Comparison of ENCODE assay signal across 32 cellular contexts in the genomic region with DNA sequence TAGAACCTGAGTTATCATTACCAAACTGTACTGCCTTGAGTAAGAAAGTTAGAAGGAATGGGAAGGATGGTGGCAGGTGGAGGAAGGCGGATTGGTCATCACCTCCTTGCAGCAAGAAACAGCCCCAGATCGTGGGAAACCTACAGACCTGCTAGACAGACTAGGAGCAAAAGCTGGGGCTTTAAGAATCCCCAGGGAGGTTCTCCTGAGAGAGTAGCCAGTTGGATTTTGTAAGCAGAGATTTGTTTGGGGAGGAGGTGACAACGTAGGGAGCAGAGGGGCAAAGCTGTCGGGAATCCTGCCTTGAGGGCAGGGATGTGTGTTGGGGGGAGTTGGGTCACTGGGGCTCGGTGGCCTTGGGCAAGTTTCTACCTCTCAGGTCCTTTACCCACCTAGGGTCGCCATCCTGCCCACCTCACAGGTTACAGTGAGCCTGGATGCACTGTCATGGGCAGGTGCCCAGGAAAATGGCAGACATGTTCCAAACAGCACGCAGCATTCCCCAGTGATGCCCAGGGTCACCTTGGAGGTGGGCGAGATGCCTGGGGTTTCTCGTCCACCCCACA. TPM values are rescaled to one million over a fixed set of nuclear protein-coding genes. Genes with fewer than 3 reads are reported as not detected.
DNase-seq lines count a peak whose midpoint lies in the region; TF ChIP-seq lines count a peak whose summit lies in the region.
"Had no signal": no experiment of that assay in that cellular context is flagged by ENCODE, and none has a peak within 500 bp of the region (broad histone marks: within the 10 kb centered on the region; RNA-seq: fewer than 3 reads in every experiment).

No MANE protein-coding gene starts in this region.

- no peak overlapping the region for H3K9ac ChIP-seq in MM.1S (ENCODE audit: low read length)

- H3K4me1 ChIP-seq in MM.1S (ENCODE audit: low read length) (0 out of 2 replicates have a peak, but pooled peaks cover 4% of the 10 kb centered on the region), sigmoid colon (peaks cover 0 to 20% (median 13%) of the 10 kb centered on the region in 4 donors), thyroid gland (peaks cover 0 to 11% of the 10 kb centered on the region in 2 donors)
- H3K4me1 ChIP-seq: prostate gland had no signal

- no peak for TF ChIP-seq CTCF in Calu3 (IDR thresholded peaks at IDR 0.05; ENCODE audit: unreplicated experiment)
- no peak for TF ChIP-seq CTCF in MM.1S (IDR thresholded peaks at IDR 0.05; ENCODE audit: low read length)
- TF ChIP-seq CTCF in sigmoid colon (IDR thresholded peaks at IDR 0.05), result no peak
- no peak for TF ChIP-seq CTCF in thyroid gland (IDR thresholded peaks at IDR 0.05)

- BruUV-seq in Calu3 (replicated peaks; lab: Mats Ljungman, UMichigan), result no TSS peak

- no peak for TF ChIP-seq EP300 in sigmoid colon (IDR thresholded peaks at IDR 0.05)

- peaks cover 71% of the 10 kb centered on the region for H3K27me3 Mint-ChIP-seq in Calu3 (ENCODE audit: unreplicated experiment)

- H3F3A ChIP-seq in MM.1S (ENCODE audit: insufficient read depth, low read length), result no peaks in the 10 kb centered on the region

- peak overlapping the region; percentile 66; the same call in 1 of the 2 replicates for H2AFZ ChIP-seq in MM.1S (ENCODE audit: low read length)

- CTCF ChIA-PET in Calu3 (lab: Charles Lee), result interaction anchor here (0.6 to 1.6 kb wide), 4 partner anchors 10 to 731 kb away, joined by 3 to 9 read pairs (median 6); a partner anchor contains a TSS

- no peak overlapping the region for H3K27ac ChIP-seq in MM.1S (ENCODE audit: low read length)
- H3K27ac ChIP-seq in cingulate gyrus (ENCODE audit: low read depth, low read length), result peak overlapping the region; percentile 42
- H3K27ac ChIP-seq in sigmoid colon, result peak overlapping the region in 1 of 4 donors; percentile 67
- no peak overlapping the region for H3K27ac ChIP-seq in thyroid gland
- H3K27ac ChIP-seq: ascending aorta, HL-60, left lung, neutrophil, prostate gland, upper lobe of left lung had no signal

- H3K36me3 ChIP-seq in MM.1S (replicated peaks; ENCODE audit: insufficient read depth, low read length), result no peaks in the 10 kb centered on the region
- no peaks in the 10 kb centered on the region for H3K36me3 ChIP-seq in sigmoid colon
- no peaks in the 10 kb centered on the region for H3K36me3 ChIP-seq in thyroid gland
- H3K36me3 ChIP-seq: ascending aorta, left lung, neutrophil, prostate gland, upper lobe of left lung had no signal

- H3K4me3 ChIP-seq in MM.1S (ENCODE audit: low read length), result no peak overlapping the region
- no peak overlapping the region for H3K4me3 ChIP-seq in sigmoid colon
- no peak overlapping the region for H3K4me3 ChIP-seq in thyroid gland (replicated peaks in 1 of 3)
- H3K4me3 ChIP-seq: left lung had no signal

- H3K36me3 Mint-ChIP-seq in Calu3 (ENCODE audit: insufficient read depth, unreplicated experiment), result no peaks in the 10 kb centered on the region
- H3K36me3 Mint-ChIP-seq: activated naive CD8-positive, alpha-beta T cell treated with anti-CD3 and anti-CD28 coated beads for 36 hours; T-cell had no signal

- H3K4me2 ChIP-seq in MM.1S (ENCODE audit: low read depth, low read length), result no peak overlapping the region

- 70 to 85% methylated on average over 9 of the region's 9 CpGs for WGBS in sigmoid colon, 2 donors
- 77 to 86% methylated on average over 8 to 9 of the region's 9 CpGs for WGBS in thyroid gland, 2 donors

- no peaks in the 10 kb centered on the region for H3K9me3 Mint-ChIP-seq in Calu3 (ENCODE audit: low read depth, unreplicated experiment)
- H3K9me3 Mint-ChIP-seq: activated CD4-positive, alpha-beta T cell treated with anti-CD3 and anti-CD28 coated beads, Interleukin-2, amount 10 ng/mL, durations not matched to agents 24 days and 14 days; activated naive CD8-positive, alpha-beta T cell treated with anti-CD3 and anti-CD28 coated beads for 36 hours; activated T-cell treated with anti-CD3 and anti-CD28 coated beads, Interleukin-2, amount 50 U/mL, for 24 hours; CD4-positive, alpha-beta T cell; endodermal cell; T-cell had no signal

- no peak overlapping the region for H3K4me3 Mint-ChIP-seq in Calu3 (ENCODE audit: low read depth, unreplicated experiment)
- H3K4me3 Mint-ChIP-seq: activated naive CD8-positive, alpha-beta T cell treated with anti-CD3 and anti-CD28 coated beads for 36 hours; activated T-cell treated with anti-CD3 and anti-CD28 coated beads, Interleukin-2, amount 50 U/mL, for 24 hours; CD4-positive, alpha-beta T cell had no signal

- no peaks in the 10 kb centered on the region for H3K9me2 ChIP-seq in MM.1S (replicated peaks; ENCODE audit: insufficient read depth, low read length)

- DNase-seq in Calu3 (no peak), MM.1S (no peak), sigmoid colon (peak; percentile 55), thyroid gland (no peak), NCI-H524 treated with DMSO at 0.1 percent for 48 hours (lab: John Stamatoyannopoulos, UW) (no peak), erythroblast (lab: John Stamatoyannopoulos, UW) (no peak)
- DNase-seq in stimulated activated CD4-positive, alpha-beta T cell treated with anti-CD3 and anti-CD28 coated beads, Interleukin-4, amount 100 ng/mL, for 4 hours, result no peak
- DNase-seq: cortex of kidney, NCI-H1436 treated with DMSO at 0.1 percent for 48 hours, NCI-H2081 treated with DMSO at 0.1 percent for 48 hours, NCI-H2227 treated with DMSO at 0.1 percent for 48 hours, NCI-H69 had no signal

- H3K4me1 Mint-ChIP-seq in Calu3 (ENCODE audit: low read depth, unreplicated experiment), result peaks cover 10% of the 10 kb centered on the region

- intact Hi-C loops in Calu3 (cut with micrococcal nuclease; ENCODE audit: unreplicated experiment) (no loop called here), sigmoid colon (cut with DNase I) (loop anchor here (1.0 kb wide), 1 partner anchor 56 kb away; a partner anchor contains a TSS), thyroid gland (cut with DNase I) (no loop called here)

- peak overlapping the region; percentile 76 for H3K27ac Mint-ChIP-seq in Calu3 (ENCODE audit: unreplicated experiment)
- H3K27ac Mint-ChIP-seq: activated CD4-positive, alpha-beta T cell treated with anti-CD3 and anti-CD28 coated beads, Interleukin-2, amount 10 ng/mL, durations not matched to agents 24 days and 14 days; activated naive CD8-positive, alpha-beta T cell treated with anti-CD3 and anti-CD28 coated beads for 36 hours; activated T-cell treated with anti-CD3 and anti-CD28 coated beads, Interleukin-2, amount 50 U/mL, for 24 hours; CD4-positive, alpha-beta T cell; endodermal cell had no signal

- H4K20me1 ChIP-seq in MM.1S (ENCODE audit: insufficient read depth, low read length), result no peaks in the 10 kb centered on the region

- no peaks in the 10 kb centered on the region for H3K9me3 ChIP-seq in MM.1S (replicated peaks; ENCODE audit: insufficient read depth, low read length)
- H3K9me3 ChIP-seq in sigmoid colon, result no peaks in the 10 kb centered on the region
- H3K9me3 ChIP-seq in thyroid gland, result no peaks in the 10 kb centered on the region
- H3K9me3 ChIP-seq: ascending aorta, left lung, neutrophil, prostate gland, upper lobe of left lung had no signal

- no peak for TF ChIP-seq POLR2A in sigmoid colon (IDR thresholded peaks at IDR 0.05)
- no peak for TF ChIP-seq POLR2A in thyroid gland (IDR thresholded peaks at IDR 0.05)
- TF ChIP-seq POLR2A in erythroblast (IDR thresholded peaks at IDR 0.05; ENCODE audit: low read length), result no peak

- no peaks in the 10 kb centered on the region for H3K79me2 ChIP-seq in MM.1S (ENCODE audit: low read length)

- H3K27me3 ChIP-seq in MM.1S (replicated peaks; ENCODE audit: insufficient read depth, low read length) (peaks cover 3% of the 10 kb centered on the region; the same call in 1 of the 2 replicates), sigmoid colon (no peaks in the 10 kb centered on the region), thyroid gland (no peaks in the 10 kb centered on the region)
- H3K27me3 ChIP-seq: ascending aorta had no signal

RNA-seq across cellular contexts. Expression of a gene that starts 49.2 kb away (rescaled TPM):
- not detected in 2 replicates for total RNA-seq in Calu3 (2022)
- not detected for total RNA-seq in sigmoid colon
- not detected for polyA plus RNA-seq in sigmoid colon
- total RNA-seq in thyroid gland, result not detected
- total RNA-seq: A673; activated CD4-positive, alpha-beta T cell treated with anti-CD3 and anti-CD28 coated beads, Interleukin-2, amount 10 ng/mL, durations not matched to agents 24 days and 14 days; activated naive CD8-positive, alpha-beta T cell treated with anti-CD3 and anti-CD28 coated beads for 36 hours; ascending aorta; cardiac septum; CD4-positive, alpha-beta T cell; endodermal cell; esophagus mucosa; fibroblast of villous mesenchyme; H7; left lung; mesenteric fat pad; prostate gland; SK-MEL-5; T-cell; upper lobe of left lung had no signal

RNA-seq across cellular contexts. Expression of a gene that starts 55.5 kb away (rescaled TPM):
- 1.1 and 1.6 TPM in 2 replicates for total RNA-seq in Calu3 (2022)
- 10 to 100 TPM in 3 of 4 donors, 1 to 10 TPM in 1; 7.1 to 20.5 (median 15.2) TPM for total RNA-seq in sigmoid colon
- 1 to 10 TPM in 1 of 3 donors, under 1 TPM in 1, not detected in 1; 0.60 to 2.8 TPM for polyA plus RNA-seq in sigmoid colon
- total RNA-seq in thyroid gland, result 1 to 10 TPM in 2 of 4 donors, under 1 TPM in 2; 0.54 to 1.8 (median 0.92) TPM
- total RNA-seq: fibroblast of villous mesenchyme had no signal
